In the genomic region with DNA sequence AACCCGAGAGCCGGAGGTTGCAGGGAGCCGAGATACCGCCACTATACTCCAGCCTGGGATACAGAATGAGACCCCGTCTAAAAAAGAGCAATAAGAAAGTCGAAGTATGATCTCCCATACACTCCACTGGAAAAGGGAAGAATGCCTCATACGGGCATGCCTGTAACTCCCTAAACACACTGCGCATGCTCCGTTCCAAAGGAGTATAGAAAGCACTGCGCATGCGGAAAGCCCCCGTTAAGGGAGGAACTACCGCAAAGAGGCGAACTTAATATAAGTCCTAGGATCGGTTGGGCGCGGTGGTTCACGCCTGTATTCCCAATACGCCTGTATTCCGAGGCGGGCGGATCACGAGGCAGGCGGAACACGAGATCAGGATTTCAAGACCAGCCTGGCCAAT, we compare ENCODE assay signal across 1 cellular context.
TF ChIP-seq lines count a peak whose summit lies in the region.

No MANE protein-coding gene starts in this region.

TF ChIP-seq in H1, 55 proteins besides CTCF, POLR2A, EP300 and RAD21:
- TF ChIP-seq ATF2 (IDR thresholded peaks at IDR 0.05; ENCODE audit: low read length) (no peak), JUN (IDR thresholded peaks at IDR 0.05; ENCODE audit: low read depth, low read length) (no peak), GABPA (IDR thresholded peaks at IDR 0.05; ENCODE audit: borderline replicate concordance, insufficient read depth, low read length) (no peak), SUZ12 (IDR thresholded peaks at IDR 0.05; ENCODE audit: low read length) (no peak), CEBPB (IDR thresholded peaks at IDR 0.05; ENCODE audit: low read depth, low read length) (no peak)
